ENCODE assay signal across 15 cellular contexts in genomic region chr18:51275712-51276473, GRCh38.
DNase-seq lines count a peak whose midpoint lies in the region; ATAC-seq and TF ChIP-seq lines count a peak whose summit lies in the region.
"Had no signal": no experiment of that assay in that cellular context is flagged by ENCODE, and none has a peak within 500 bp of the region (broad histone marks: within the 10 kb centered on the region; RNA-seq: fewer than 3 reads in every experiment).

No MANE protein-coding gene starts in this region.

- CTCF ChIA-PET in MCF 10A (lab: Yijun Ruan, JAX), result interaction anchor here (0.6 to 1.5 kb wide), 6 partner anchors 146 to 1511 kb away, joined by 3 to 6 read pairs (median 3); no protein-coding TSS in a partner anchor

- TF ChIP-seq CTCF in MCF 10A (IDR thresholded peaks at IDR 0.05; ENCODE audit: unreplicated experiment), result no peak
- no peak for TF ChIP-seq CTCF in breast epithelium (IDR thresholded peaks at IDR 0.05)
- no peak for TF ChIP-seq CTCF in adrenal gland (IDR thresholded peaks at IDR 0.05)
- TF ChIP-seq CTCF in left ventricle myocardium inferior (IDR thresholded peaks at IDR 0.05; ENCODE audit: borderline replicate concordance), result no peak
- no peak for TF ChIP-seq CTCF in thyroid gland (IDR thresholded peaks at IDR 0.05)

- no peaks in the 10 kb centered on the region for H3K27me3 Mint-ChIP-seq in MCF 10A (ENCODE audit: insufficient read depth, unreplicated experiment)
- H3K27me3 Mint-ChIP-seq: activated B cell treated with CpG ODN at 0.5 μM for 24 hours had no signal

- H3K36me3 Mint-ChIP-seq in MCF 10A (ENCODE audit: insufficient read depth, unreplicated experiment), result no peaks in the 10 kb centered on the region
- H3K36me3 Mint-ChIP-seq: naive B cell had no signal

- peaks cover 5% of the 10 kb centered on the region for H3K9me3 Mint-ChIP-seq in MCF 10A (ENCODE audit: unreplicated experiment)

- no peaks in the 10 kb centered on the region for H3K36me3 ChIP-seq in breast epithelium
- no peaks in the 10 kb centered on the region for H3K36me3 ChIP-seq in adrenal gland (replicated peaks in 1 of 2)
- no peaks in the 10 kb centered on the region for H3K36me3 ChIP-seq in left ventricle myocardium inferior
- no peaks in the 10 kb centered on the region for H3K36me3 ChIP-seq in thyroid gland
- H3K36me3 ChIP-seq in aorta (ENCODE audit: control insufficient read depth in 1 of 2, insufficient read depth in 2 of 2, low read length in 1 of 2), result no peaks in the 10 kb centered on the region
- H3K36me3 ChIP-seq: upper lobe of right lung had no signal

- no peak overlapping the region for H3K4me3 ChIP-seq in breast epithelium
- no peak overlapping the region for H3K4me3 ChIP-seq in adrenal gland
- H3K4me3 ChIP-seq in left ventricle myocardium inferior, result no peak overlapping the region
- no peak overlapping the region for H3K4me3 ChIP-seq in thyroid gland (replicated peaks in 1 of 3)
- H3K4me3 ChIP-seq in aorta (ENCODE audit: low read length in 2 of 2), result no peak overlapping the region
- H3K4me3 ChIP-seq: skin epidermis, upper lobe of right lung had no signal

- no peaks in the 10 kb centered on the region for H3K9me3 ChIP-seq in breast epithelium
- no peaks in the 10 kb centered on the region for H3K9me3 ChIP-seq in adrenal gland (replicated peaks in 1 of 3)
- H3K9me3 ChIP-seq in left ventricle myocardium inferior (replicated peaks), result no peaks in the 10 kb centered on the region
- H3K9me3 ChIP-seq in thyroid gland, result no peaks in the 10 kb centered on the region
- no peaks in the 10 kb centered on the region for H3K9me3 ChIP-seq in aorta (ENCODE audit: control insufficient read depth, low read length)
- H3K9me3 ChIP-seq: upper lobe of right lung had no signal

- 65 to 77% (median 76%) methylated on average over 4 to 6 of the region's 6 CpGs for WGBS in adrenal gland, 4 donors
- WGBS in thyroid gland, 2 donors, result 53 to 57% methylated on average over 6 of the region's 6 CpGs
- 61 to 73% methylated on average over 6 of the region's 6 CpGs for WGBS in aorta, 2 donors

- POLR2A ChIA-PET in MCF 10A (lab: Yijun Ruan, JAX), result interaction anchor here (0.7 to 0.9 kb wide), 4 partner anchors 46 to 259 kb away, joined by 3 to 4 read pairs (median 3); no protein-coding TSS in a partner anchor

- H3K27me3 ChIP-seq in breast epithelium (no peaks in the 10 kb centered on the region), adrenal gland (no peaks in the 10 kb centered on the region), left ventricle myocardium inferior (ENCODE audit: low read depth) (no peaks in the 10 kb centered on the region), thyroid gland (no peaks in the 10 kb centered on the region), aorta (ENCODE audit: control insufficient read depth in 1 of 2, insufficient read depth in 2 of 2, low read length in 1 of 2) (peaks cover 0 to 5% of the 10 kb centered on the region in 2 donors)
- H3K27me3 ChIP-seq: upper lobe of right lung had no signal

- H3K4me1 ChIP-seq in breast epithelium, result no peaks in the 10 kb centered on the region
- H3K4me1 ChIP-seq in adrenal gland (replicated peaks in 1 of 2), result no peaks in the 10 kb centered on the region
- H3K4me1 ChIP-seq in left ventricle myocardium inferior, result peaks cover 9% of the 10 kb centered on the region
- H3K4me1 ChIP-seq in thyroid gland, result no peaks in the 10 kb centered on the region
- no peaks in the 10 kb centered on the region for H3K4me1 ChIP-seq in aorta (ENCODE audit: control insufficient read depth in 1 of 2, insufficient read depth in 2 of 2, low read length in 2 of 2)
- H3K4me1 ChIP-seq: upper lobe of right lung had no signal

- intact Hi-C loops in MCF 10A (cut with micrococcal nuclease) (loop anchor here (2.0 to 5.0 kb wide), 2 partner anchors 165 to 391 kb away; no protein-coding TSS in a partner anchor), breast epithelium (cut with DNase I; ENCODE audit: low total_unique reads) (no loop called here), adrenal gland (cut with DNase I) (loop anchor here in 1 of 2 donors (10.0 kb wide), 1 partner anchor 61 kb away; no protein-coding TSS in a partner anchor), left ventricle myocardium inferior (cut with micrococcal nuclease) (no loop called here), thyroid gland (cut with DNase I) (no loop called here), aorta (cut with DNase I) (no loop called here)

- no peak overlapping the region for H3K4me3 Mint-ChIP-seq in MCF 10A (ENCODE audit: unreplicated experiment)
- H3K4me3 Mint-ChIP-seq: activated B cell treated with CpG ODN at 0.5 μM for 24 hours, naive B cell had no signal

- TF ChIP-seq POLR2A in breast epithelium (IDR thresholded peaks at IDR 0.05), result no peak
- no peak for TF ChIP-seq POLR2A in adrenal gland (IDR thresholded peaks at IDR 0.05)
- no peak for TF ChIP-seq POLR2A in thyroid gland (IDR thresholded peaks at IDR 0.05)

- no peak for ATAC-seq in aorta (ENCODE audit: low FRiP score)
- ATAC-seq in HG02642 (IDR thresholded peaks at IDR 0.05; ENCODE audit: poor library complexity, unreplicated experiment), result no peak
- ATAC-seq: upper lobe of right lung had no signal

- DNase-seq in MCF 10A (ENCODE audit: unreplicated experiment), result peak; percentile 38
- DNase-seq in breast epithelium (ENCODE audit: low spot score in 2 of 2), result no peak
- DNase-seq in adrenal gland, result peak; percentile 21 to 78 (median 60)
- peak; percentile 36 for DNase-seq in left ventricle myocardium inferior
- peak; percentile 61 to 76 for DNase-seq in thyroid gland
- no peak for DNase-seq in aorta
- no peak for DNase-seq in NCI-H526 treated with DMSO at 0.1 percent for 48 hours (lab: John Stamatoyannopoulos, UW)
- DNase-seq: activated B cell treated with CpG ODN at 0.5 μM for 24 hours, DMS53, naive B cell, NCI-H226, SHP77 treated with DMSO at 0.1 percent for 48 hours, upper lobe of right lung had no signal

- no peaks in the 10 kb centered on the region for H3K4me1 Mint-ChIP-seq in MCF 10A (ENCODE audit: insufficient read depth, unreplicated experiment)

- no peak overlapping the region for H3K27ac ChIP-seq in breast epithelium
- H3K27ac ChIP-seq in adrenal gland, result no peak overlapping the region
- no peak overlapping the region for H3K27ac ChIP-seq in left ventricle myocardium inferior (replicated peaks)
- no peak overlapping the region for H3K27ac ChIP-seq in thyroid gland
- H3K27ac ChIP-seq in aorta (ENCODE audit: low read depth in 1 of 2, low read length in 2 of 2), result no peak overlapping the region
- H3K27ac ChIP-seq: skin epidermis, upper lobe of right lung had no signal

- H3K27ac Mint-ChIP-seq in MCF 10A (ENCODE audit: low read depth, unreplicated experiment), result no peak overlapping the region
- H3K27ac Mint-ChIP-seq: activated B cell treated with CpG ODN at 0.5 μM for 24 hours had no signal

- no TSS peak for BruUV-seq in MCF 10A (replicated peaks; lab: Mats Ljungman, UMichigan)

Comparison
In these comparisons a context has a peak if more than half of its experiments do, and no peak if none do; other contexts are left out.
1. DNase-seq: peak in MCF 10A (single experiment), adrenal gland (7 of 7), left ventricle myocardium inferior (single experiment) and thyroid gland (2 of 2); none in breast epithelium (0 of 2), aorta (0 of 2) and NCI-H526 treated with DMSO at 0.1 percent for 48 hours (single experiment).